ENCODE assay signal across 13 cellular contexts in the genomic region with DNA sequence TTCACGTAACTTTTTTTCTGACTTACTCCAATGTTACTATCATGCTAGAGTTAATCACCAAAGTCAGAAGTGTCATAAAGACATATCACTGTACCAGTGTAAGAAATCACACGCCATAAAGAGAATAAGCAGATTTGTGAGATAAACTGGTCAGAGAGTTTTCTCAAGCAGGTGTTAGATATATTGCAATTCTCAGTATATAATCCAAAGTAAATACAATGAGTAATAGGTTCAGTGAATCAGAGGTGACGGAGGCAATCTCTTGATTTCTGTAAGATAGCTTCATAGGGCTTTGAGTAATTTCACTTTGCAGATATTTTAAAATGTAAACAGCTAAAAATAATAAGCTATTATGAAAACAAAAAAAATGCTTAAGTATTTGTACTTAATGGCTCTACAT.
DNase-seq lines count a peak whose midpoint lies in the region; TF ChIP-seq lines count a peak whose summit lies in the region.
"Had no signal": no experiment of that assay in that cellular context is flagged by ENCODE, and none has a peak within 500 bp of the region (broad histone marks: within the 10 kb centered on the region; RNA-seq: fewer than 3 reads in every experiment).

No MANE protein-coding gene starts in this region.

- H3K4me3 ChIP-seq in epithelial cell of esophagus (ENCODE audit: low read length) (no peak overlapping the region), osteoblast (ENCODE audit: insufficient read depth, low read length) (no peak overlapping the region)

- TF ChIP-seq CTCF in epithelial cell of esophagus (IDR thresholded peaks at IDR 0.05; ENCODE audit: insufficient read depth, low read depth, low read length, missing control alignments) (no peak), osteoblast (IDR thresholded peaks at IDR 0.05; ENCODE audit: extremely low read depth, low read depth, low read length) (no peak)

- H2AFZ ChIP-seq in osteoblast (ENCODE audit: low read length): no peak overlapping the region

- H4K20me1 ChIP-seq in osteoblast (ENCODE audit: insufficient read depth, low read length): no peaks in the 10 kb centered on the region

- no peaks in the 10 kb centered on the region for H3K79me2 ChIP-seq in osteoblast (ENCODE audit: insufficient read depth, low read length)

- H3K27me3 ChIP-seq in osteoblast (ENCODE audit: insufficient read depth, low read length): no peaks in the 10 kb centered on the region

- H3K4me1 ChIP-seq in osteoblast (ENCODE audit: insufficient read depth, low read length): peaks cover 11% of the 10 kb centered on the region

- DNase-seq in ELR (ENCODE audit: low read depth) (peak; percentile 77), NCI-H460 (ENCODE audit: extremely low read depth, low read depth) (peak; percentile 89), epithelial cell of esophagus (ENCODE audit: low read depth) (peak; percentile 85), osteoblast (ENCODE audit: insufficient read length, low spot score, missing footprints) (no peak), 8988T (no peak), NCI-H2196 treated with DMSO at 0.1 percent for 48 hours (lab: John Stamatoyannopoulos, UW; ENCODE audit: unreplicated experiment) (no peak), NK-92 (lab: John Stamatoyannopoulos, UW; ENCODE audit: unreplicated experiment) (no peak)
- DNase-seq: activated CD4-positive, alpha-beta T cell treated with anti-CD3 and anti-CD28 coated beads, Interleukin-2, amount 50 U/mL, for 1 hour; activated T-cell treated with anti-CD3 and anti-CD28 coated beads, Interleukin-2, amount 50 U/mL, for 72 hours; anterior cingulate cortex; CD4-positive, alpha-beta T cell; left ventricle myocardium superior had no signal

- H3K9me3 ChIP-seq in osteoblast (ENCODE audit: low read depth, low read length): no peaks in the 10 kb centered on the region

- H3K4me2 ChIP-seq in osteoblast (ENCODE audit: insufficient read depth, low read length): peak overlapping the region; percentile 4

- no peaks in the 10 kb centered on the region for H3K36me3 ChIP-seq in osteoblast (ENCODE audit: insufficient read depth, low read length)

- H3K27ac ChIP-seq in osteoblast (ENCODE audit: low read depth, low read length): no peak overlapping the region
- H3K27ac ChIP-seq: HL-60 had no signal

Comparison
In these comparisons a context has a peak if more than half of its experiments do, and no peak if none do; other contexts are left out.
1. DNase-seq: peak in ELR (single experiment), NCI-H460 (single experiment) and epithelial cell of esophagus (single experiment); none in osteoblast (single experiment), 8988T (single experiment), NCI-H2196 treated with DMSO at 0.1 percent for 48 hours (single experiment) and NK-92 (single experiment).